22 cellular contexts compared by ENCODE assay signal in genomic region chr2:133829686-133830085, GRCh38.
"Had no signal": no experiment of that assay in that cellular context is flagged by ENCODE, and none has a peak within 500 bp of the region (broad histone marks: within the 10 kb centered on the region; RNA-seq: fewer than 3 reads in every experiment).

No MANE protein-coding gene starts in this region.

- DNase-seq: cortex of kidney; dorsolateral prefrontal cortex; effector CD8-positive, alpha-beta T cell; heart left ventricle; hippocampal formation; left ventricle myocardium superior; mesendoderm; naive thymus-derived CD4-positive, alpha-beta T cell; nephron progenitor cell; psoas muscle; sigmoid colon; small intestine; stimulated activated CD4-positive, alpha-beta T cell treated with anti-CD3 and anti-CD28 coated beads, Interleukin-12 subunit alpha, Interleukin-12 subunit beta, amount 100 ng/mL, for 4 hours; stimulated activated naive CD4-positive, alpha-beta T cell; stomach; substantia nigra; trophoblast cell had no signal

- H3K4me1 Mint-ChIP-seq: nephron progenitor cell had no signal

- H3K27me3 ChIP-seq: heart left ventricle, right atrium auricular region, sigmoid colon, stomach had no signal

- H3K4me3 Mint-ChIP-seq: naive thymus-derived CD4-positive, alpha-beta T cell; nephron progenitor cell had no signal

- H3K4me1 ChIP-seq: psoas muscle, right atrium auricular region, sigmoid colon, stomach had no signal

- FAIRE-seq: frontal cortex, small intestine, urothelium cell line had no signal

- H3K27ac ChIP-seq: dorsolateral prefrontal cortex, heart left ventricle, psoas muscle, right atrium auricular region, sigmoid colon, stomach, thoracic aorta had no signal

- ATAC-seq: heart left ventricle; left ventricle myocardium superior; naive thymus-derived CD4-positive, alpha-beta T cell; psoas muscle had no signal

- H3K36me3 ChIP-seq: heart left ventricle, right atrium auricular region, sigmoid colon, stomach, thoracic aorta had no signal

- H3K36me3 Mint-ChIP-seq: naive thymus-derived CD4-positive, alpha-beta T cell had no signal

- H3K27ac Mint-ChIP-seq: naive thymus-derived CD4-positive, alpha-beta T cell; nephron progenitor cell had no signal

- H3K4me3 ChIP-seq: dorsolateral prefrontal cortex, heart left ventricle, lung, psoas muscle, right atrium auricular region, sigmoid colon, stomach, thoracic aorta had no signal

- H3K9me3 ChIP-seq: psoas muscle, right atrium auricular region, sigmoid colon, thoracic aorta had no signal
